Comparison of ENCODE assay signal across 8 cellular contexts in the genomic region with DNA sequence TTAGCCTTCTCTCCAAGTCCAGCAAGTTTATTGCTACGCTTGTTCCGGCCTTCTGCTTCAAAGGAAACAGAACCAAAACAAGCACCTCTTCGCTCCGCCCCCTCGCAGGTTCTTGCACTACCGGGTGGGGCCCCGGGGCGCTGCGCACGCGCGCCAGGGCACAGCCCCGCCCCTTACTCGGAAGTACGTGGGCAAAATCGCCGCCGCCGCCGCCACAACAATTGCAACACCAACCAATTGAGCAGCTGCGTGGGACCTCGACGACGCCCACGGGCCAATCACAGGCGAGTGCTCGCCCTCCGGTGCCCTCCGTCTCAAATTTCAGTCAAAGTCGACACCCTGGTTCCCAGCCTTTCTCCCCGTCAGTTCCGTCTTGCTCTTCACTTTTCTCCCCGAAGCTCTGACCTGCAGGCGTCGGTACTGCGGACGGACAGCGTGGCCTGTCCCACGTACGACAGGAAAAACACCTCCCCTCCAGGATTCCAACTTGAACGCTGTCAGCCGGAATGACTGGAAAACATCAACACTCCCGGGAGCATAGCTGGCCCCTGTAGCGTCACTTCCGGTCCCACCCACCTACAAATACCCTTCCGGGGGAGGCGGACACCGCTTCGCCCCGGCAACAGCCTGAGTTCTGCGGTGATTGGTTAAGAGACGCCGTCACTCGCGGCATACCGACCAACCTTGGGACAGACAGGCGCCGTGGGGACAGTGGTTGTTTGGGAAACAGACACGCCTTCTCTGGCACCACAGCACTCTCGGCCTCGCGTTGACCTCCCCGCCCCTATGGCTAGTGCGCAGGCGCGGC. TPM values are rescaled to one million over a fixed set of nuclear protein-coding genes. Genes with fewer than 3 reads are reported as not detected.
DNase-seq lines count a peak whose midpoint lies in the region; ATAC-seq lines count a peak whose summit lies in the region.

No MANE protein-coding gene starts in this region.

- peak overlapping the region; percentile 62 for H3K4me3 ChIP-seq in effector memory CD4-positive, alpha-beta T cell (ENCODE audit: insufficient read depth, low read depth, low read length, poor library complexity, severe bottlenecking)

- DNase-seq in COLO668 (lab: John Stamatoyannopoulos, UW; ENCODE audit: unreplicated experiment): peak; percentile 95
- peak; percentile 94 for DNase-seq in HT-29 (ENCODE audit: low spot score)
- DNase-seq in NK-92 treated with Interleukin-12 subunit alpha and Interleukin-12 subunit beta, amount 100 ng/mL, for 24 hours (lab: John Stamatoyannopoulos, UW): peak; percentile 93
- peak; percentile 80 to 91 for DNase-seq in activated CD8-positive, alpha-beta memory T cell treated with anti-CD3 and anti-CD28 coated beads for 4 hours (ENCODE audit: low read depth in 2 of 2)
- peak; percentile 90 to 93 (median 92) for DNase-seq in effector memory CD4-positive, alpha-beta T cell
- DNase-seq in medulla oblongata (ENCODE audit: extremely low spot score): peak; percentile 97
- peak; percentile 78 to 91 (median 79) for DNase-seq in stimulated activated CD4-positive, alpha-beta T cell treated with anti-CD3 and anti-CD28 coated beads, TNF-alpha, amount 100 ng/mL, for 48 hours (ENCODE audit: low read depth in 3 of 3)

- peak; percentile 73 for ATAC-seq in GM21360 (IDR thresholded peaks at IDR 0.05; ENCODE audit: unreplicated experiment)

- peak overlapping the region; percentile 92 for H3K27ac ChIP-seq in effector memory CD4-positive, alpha-beta T cell (ENCODE audit: insufficient read depth, low read length, poor library complexity, severe bottlenecking)

- H3K27me3 ChIP-seq in effector memory CD4-positive, alpha-beta T cell (replicated peaks; ENCODE audit: control insufficient read depth, insufficient read depth, low read length, poor library complexity, severe bottlenecking): no peaks in the 10 kb centered on the region

- peaks cover 10% of the 10 kb centered on the region for H3K36me3 ChIP-seq in effector memory CD4-positive, alpha-beta T cell (ENCODE audit: control insufficient read depth, insufficient read depth, low read length)

- no peaks in the 10 kb centered on the region for H3K9me3 ChIP-seq in effector memory CD4-positive, alpha-beta T cell (ENCODE audit: control insufficient read depth, low read length)

- H3K4me1 ChIP-seq in effector memory CD4-positive, alpha-beta T cell (ENCODE audit: control insufficient read depth, insufficient read depth, low read length, poor library complexity, severe bottlenecking): peaks cover 17% of the 10 kb centered on the region

RNA-seq across cellular contexts. Expression of a gene that starts 0.6 kb away (rescaled TPM):
- total RNA-seq in HT-29 (2014; rRNA removed; shearing (Covaris generic)): 42.8 and 48.6 TPM in 2 replicates

RNA-seq across cellular contexts. Expression of a gene that starts 13.6 kb away (rescaled TPM):
- total RNA-seq in HT-29 (2014; rRNA removed; shearing (Covaris generic)): 0.18 TPM in 1 of 2 replicates, not detected in the other

RNA-seq across cellular contexts. Expression of a gene that starts 39.2 kb away (rescaled TPM):
- 13.4 and 14.9 TPM in 2 replicates for total RNA-seq in HT-29 (2014; rRNA removed; shearing (Covaris generic))

RNA-seq across cellular contexts. Expression of a gene that starts 44.0 kb away (rescaled TPM):
- 24.6 and 26.4 TPM in 2 replicates for total RNA-seq in HT-29 (2014; rRNA removed; shearing (Covaris generic))

RNA-seq across cellular contexts. Expression of a gene that starts 46.6 kb away (rescaled TPM):
- total RNA-seq in HT-29 (2014; rRNA removed; shearing (Covaris generic)): 66.8 and 75.0 TPM in 2 replicates

Comparison
In these comparisons a context has a peak if more than half of its experiments do, and no peak if none do; other contexts are left out.
1. Peak in every context shown above with its lines: DNase-seq, ATAC-seq, H3K4me3 ChIP-seq and H3K27ac ChIP-seq.